ENCODE assay signal across 9 cellular contexts in the genomic region with DNA sequence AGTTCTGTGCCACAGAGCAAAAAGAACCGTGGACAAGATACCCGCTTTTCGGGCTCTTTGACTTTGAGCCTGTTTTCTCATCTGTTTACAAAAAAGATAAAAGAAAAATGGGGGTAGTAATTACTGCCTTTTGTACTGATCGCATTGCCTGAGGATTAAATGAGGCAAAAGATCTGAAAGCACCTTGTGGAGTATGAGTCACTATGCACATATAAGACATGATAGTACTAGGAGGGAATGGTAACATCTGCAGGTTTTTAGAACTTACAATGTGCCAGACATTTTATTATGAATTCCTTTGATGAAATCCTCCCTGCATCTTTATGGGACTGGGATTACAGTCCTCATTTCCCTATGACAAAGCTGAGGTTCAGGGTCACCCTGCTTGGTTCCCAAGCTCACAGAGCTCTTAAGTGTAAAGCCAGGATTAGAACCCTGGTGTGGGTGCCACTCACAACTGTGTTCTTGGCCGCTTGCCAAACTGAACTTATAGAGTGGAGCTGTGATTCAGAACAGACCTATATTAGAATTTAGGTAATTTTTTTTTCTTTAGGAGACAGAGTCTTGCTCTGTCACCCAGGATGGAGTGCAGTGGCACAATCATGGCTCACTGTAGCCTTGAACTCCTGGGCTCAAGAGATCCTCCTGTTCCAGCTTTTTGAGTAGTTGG. TPM values are rescaled to one million over a fixed set of nuclear protein-coding genes. Genes with fewer than 3 reads are reported as not detected.
DNase-seq lines count a peak whose midpoint lies in the region; ATAC-seq and TF ChIP-seq lines count a peak whose summit lies in the region.
"Had no signal": no experiment of that assay in that cellular context is flagged by ENCODE, and none has a peak within 500 bp of the region (broad histone marks: within the 10 kb centered on the region; RNA-seq: fewer than 3 reads in every experiment).

No MANE protein-coding gene starts in this region.

- no peak for TF ChIP-seq POLR2A in IMR-90 (IDR thresholded peaks at IDR 0.05; ENCODE audit: low read depth, low read length)

- H2AFZ ChIP-seq in IMR-90 (replicated peaks; ENCODE audit: low read length, poor library complexity): no peak overlapping the region

- no peaks in the 10 kb centered on the region for H3K36me3 ChIP-seq in IMR-90 (ENCODE audit: control insufficient read depth, insufficient read depth, low read length)

- peaks cover 16% of the 10 kb centered on the region for H3K9me1 ChIP-seq in IMR-90 (ENCODE audit: insufficient read depth, low read length)

- H3K9ac ChIP-seq in IMR-90 (ENCODE audit: low read depth, low read length): no peak overlapping the region

- no CpG with 5 or more reads among the region's 5 CpGs for WGBS in IMR-90 (ENCODE audit: extremely low coverage in 2 of 2, insufficient read length in 1 of 2), 2 experiments

- no peak overlapping the region for H3K14ac ChIP-seq in IMR-90 (replicated peaks; ENCODE audit: low read depth, low read length)

- no TSS peak for BruUV-seq in IMR-90 (replicated peaks; lab: Mats Ljungman, UMichigan)

- H4K8ac ChIP-seq in IMR-90 (ENCODE audit: low read depth in 2 of 2, low read length in 2 of 2): no peak overlapping the region

- peak; percentile 37 for DNase-seq in IMR-90
- DNase-seq in activated CD4-positive, alpha-beta T cell treated with anti-CD3 and anti-CD28 coated beads for 4 hours: peak; percentile 59 to 62
- peak; percentile 62 for DNase-seq in epithelial cell of esophagus (ENCODE audit: low read depth)
- DNase-seq in stimulated activated effector memory CD8-positive, alpha-beta T cell treated with anti-CD3 and anti-CD28 coated beads, Interleukin-12 subunit alpha, Interleukin-12 subunit beta, amount 100 ng/mL, for 72 hours (ENCODE audit: low spot score in 2 of 2): peak in 1 of 2 donors; percentile 17
- no peak for DNase-seq in kidney glomerular epithelial cell (lab: John Stamatoyannopoulos, UW)
- no peak for DNase-seq in NCI-H1930 (lab: John Stamatoyannopoulos, UW)
- no peak for DNase-seq in NCI-H2107 (lab: John Stamatoyannopoulos, UW)
- DNase-seq in RKO (ENCODE audit: low spot score): no peak

- no peak for TF ChIP-seq RAD21 in IMR-90 (IDR thresholded peaks at IDR 0.05; ENCODE audit: low read length)

- no peak overlapping the region for H2AK9ac ChIP-seq in IMR-90 (replicated peaks; ENCODE audit: low read depth, low read length, poor library complexity)

- H3K27ac Mint-ChIP-seq in stimulated activated effector memory CD8-positive, alpha-beta T cell treated with anti-CD3 and anti-CD28 coated beads, Interleukin-12 subunit alpha, Interleukin-12 subunit beta, amount 100 ng/mL, for 72 hours: no peak overlapping the region

- H3K56ac ChIP-seq in IMR-90 (ENCODE audit: extremely low read depth, insufficient read depth, low read length): no peak overlapping the region

- no peak overlapping the region for H3K27ac ChIP-seq in IMR-90 (ENCODE audit: insufficient read depth, low read length)

- intact Hi-C loops in IMR-90 (cut with micrococcal nuclease): no loop called here

- H3K4me3 Mint-ChIP-seq in stimulated activated effector memory CD8-positive, alpha-beta T cell treated with anti-CD3 and anti-CD28 coated beads, Interleukin-12 subunit alpha, Interleukin-12 subunit beta, amount 100 ng/mL, for 72 hours: peak overlapping the region; percentile 84

- no peak overlapping the region for H2BK5ac ChIP-seq in IMR-90 (ENCODE audit: low read depth, low read length, poor library complexity, severe bottlenecking)

- H3K9me3 ChIP-seq in IMR-90 (ENCODE audit: control insufficient read depth, insufficient read depth, low read length): no peaks in the 10 kb centered on the region

- dilution Hi-C loops in IMR-90 (cut with HindIII; ENCODE audit: low sequenced_read_pairs, unreplicated experiment): no loop called here

- in situ Hi-C loops in IMR-90 (cut with MboI; ENCODE audit: low sequenced_read_pairs): no loop called here

- H3K4me2 ChIP-seq in IMR-90 (ENCODE audit: low read depth, low read length): no peak overlapping the region; the same call in 1 of the 2 replicates

- no peaks in the 10 kb centered on the region for H3K27me3 ChIP-seq in IMR-90 (ENCODE audit: control insufficient read depth, insufficient read depth, low read length)

- H3K36me3 Mint-ChIP-seq in stimulated activated effector memory CD8-positive, alpha-beta T cell treated with anti-CD3 and anti-CD28 coated beads, Interleukin-12 subunit alpha, Interleukin-12 subunit beta, amount 100 ng/mL, for 72 hours: no peaks in the 10 kb centered on the region
- H3K36me3 Mint-ChIP-seq: IgD-negative memory B cell had no signal

- peaks cover 18% of the 10 kb centered on the region for H3K4me1 Mint-ChIP-seq in stimulated activated effector memory CD8-positive, alpha-beta T cell treated with anti-CD3 and anti-CD28 coated beads, Interleukin-12 subunit alpha, Interleukin-12 subunit beta, amount 100 ng/mL, for 72 hours

- H3K4ac ChIP-seq in IMR-90 (ENCODE audit: low read depth, low read length): no peak overlapping the region

- H2BK15ac ChIP-seq in IMR-90 (ENCODE audit: low read depth, low read length): no peak overlapping the region

- H2AK5ac ChIP-seq in IMR-90 (ENCODE audit: low read depth, low read length): no peak overlapping the region

- no peak overlapping the region for H3K23ac ChIP-seq in IMR-90 (ENCODE audit: low read depth, low read length)

- no peak overlapping the region for H2BK20ac ChIP-seq in IMR-90 (ENCODE audit: low read depth, low read length)

- CTCF ChIA-PET in IMR-90 (lab: Yijun Ruan, JAX): no interaction called here

- TF ChIP-seq CTCF in IMR-90 (conservative IDR thresholded peaks at IDR 0.05; ENCODE audit: low read depth, low read length) (no peak), epithelial cell of esophagus (IDR thresholded peaks at IDR 0.05; ENCODE audit: insufficient read depth, low read depth, low read length, missing control alignments) (no peak)

- peaks cover 11% of the 10 kb centered on the region for H3K4me1 ChIP-seq in IMR-90 (ENCODE audit: control insufficient read depth, insufficient read depth, low read length)

- no peak overlapping the region for H3K18ac ChIP-seq in IMR-90 (ENCODE audit: low read depth, low read length)

- no peak overlapping the region for H3K4me3 ChIP-seq in IMR-90 (ENCODE audit: insufficient read depth, low read depth, low read length)
- no peak overlapping the region for H3K4me3 ChIP-seq in epithelial cell of esophagus (ENCODE audit: low read length)

- H2BK120ac ChIP-seq in IMR-90 (ENCODE audit: low read depth, low read length): no peak overlapping the region

- H4K5ac ChIP-seq in IMR-90 (ENCODE audit: low read depth, low read length): no peak overlapping the region

- H3K9me3 Mint-ChIP-seq in stimulated activated effector memory CD8-positive, alpha-beta T cell treated with anti-CD3 and anti-CD28 coated beads, Interleukin-12 subunit alpha, Interleukin-12 subunit beta, amount 100 ng/mL, for 72 hours: no peaks in the 10 kb centered on the region

- POLR2A ChIA-PET in IMR-90 (lab: Charles Lee; ENCODE audit: unreplicated experiment): no interaction called here

- no peaks in the 10 kb centered on the region; the same call in 1 of the 2 replicates for H4K20me1 ChIP-seq in IMR-90 (ENCODE audit: insufficient read depth, low read length)

- no peak overlapping the region for H4K91ac ChIP-seq in IMR-90 (ENCODE audit: insufficient read depth, low read depth, low read length)

- H3K79me1 ChIP-seq in IMR-90 (ENCODE audit: low read depth in 1 of 2, low read length in 2 of 2): peaks cover 0 to 25% of the 10 kb centered on the region in 2 experiments; a peak in 3 of 4 replicates

- no peak for ATAC-seq in IMR-90 (ENCODE audit: low read depth)
- peak; percentile 65 for ATAC-seq in stimulated activated effector memory CD8-positive, alpha-beta T cell treated with anti-CD3 and anti-CD28 coated beads, Interleukin-12 subunit alpha, Interleukin-12 subunit beta, amount 100 ng/mL, for 72 hours

TF ChIP-seq in IMR-90, 13 proteins besides CTCF, POLR2A, EP300 and RAD21:
- no peak for TF ChIP-seq FOS (IDR thresholded peaks at IDR 0.05; ENCODE audit: low read depth, low read length)
- TF ChIP-seq CEBPB (IDR thresholded peaks at IDR 0.05; ENCODE audit: low read depth, low read length): no peak
- TF ChIP-seq NFE2L2 (IDR thresholded peaks at IDR 0.05; ENCODE audit: low read depth, low read length): no peak
- TF ChIP-seq BHLHE40 (IDR thresholded peaks at IDR 0.05; ENCODE audit: low read depth, low read length): no peak
- no peak for TF ChIP-seq MAZ (IDR thresholded peaks at IDR 0.05; ENCODE audit: borderline replicate concordance, low read depth, low read length)
- no peak for TF ChIP-seq CHD1 (IDR thresholded peaks at IDR 0.05; ENCODE audit: low read depth, low read length)
- no peak for TF ChIP-seq USF2 (IDR thresholded peaks at IDR 0.05; ENCODE audit: low read depth, low read length)
- TF ChIP-seq, protein P1, sequence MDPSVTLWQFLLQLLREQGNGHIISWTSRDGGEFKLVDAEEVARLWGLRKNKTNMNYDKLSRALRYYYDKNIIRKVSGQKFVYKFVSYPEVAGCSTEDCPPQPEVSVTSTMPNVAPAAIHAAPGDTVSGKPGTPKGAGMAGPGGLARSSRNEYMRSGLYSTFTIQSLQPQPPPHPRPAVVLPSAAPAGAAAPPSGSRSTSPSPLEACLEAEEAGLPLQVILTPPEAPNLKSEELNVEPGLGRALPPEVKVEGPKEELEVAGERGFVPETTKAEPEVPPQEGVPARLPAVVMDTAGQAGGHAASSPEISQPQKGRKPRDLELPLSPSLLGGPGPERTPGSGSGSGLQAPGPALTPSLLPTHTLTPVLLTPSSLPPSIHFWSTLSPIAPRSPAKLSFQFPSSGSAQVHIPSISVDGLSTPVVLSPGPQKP (IDR thresholded peaks at IDR 0.05; ENCODE audit: borderline replicate concordance, low read depth, low read length): no peak
- TF ChIP-seq MAFK (IDR thresholded peaks at IDR 0.05; ENCODE audit: low read depth, low read length): no peak
- no peak for TF ChIP-seq SMC3 (IDR thresholded peaks at IDR 0.05; ENCODE audit: low read depth, low read length)
- no peak for TF ChIP-seq MXI1 (IDR thresholded peaks at IDR 0.05; ENCODE audit: borderline replicate concordance, low read depth, low read length)
- TF ChIP-seq RCOR1 (IDR thresholded peaks at IDR 0.05; ENCODE audit: insufficient replicate concordance, low read length): no peak
- TF ChIP-seq RFX5 (IDR thresholded peaks at IDR 0.05; ENCODE audit: low read depth, low read length): no peak

RNA-seq across cellular contexts. Expression of gene DISC1, which starts 1.8 kb away (rescaled TPM):
- 6.1 and 7.0 TPM in 2 replicates for total RNA-seq in IMR-90 (2012; rRNA removed)
- 1.8 and 2.2 TPM in 2 replicates for polyA plus RNA-seq in IMR-90 (2012; rRNA removed)
- polyA plus RNA-seq in IMR-90 (2012; cell fraction: cytosol; rRNA removed): 1.1 and 1.7 TPM in 2 replicates
- polyA plus RNA-seq in IMR-90 (2012; cell fraction: nucleus; rRNA removed; ENCODE audit: low replicate concordance): 3.9 and 6.5 TPM in 2 replicates

Comparison
In these comparisons a context has a peak if more than half of its experiments do, and no peak if none do; other contexts are left out.
1. DNase-seq: peak in IMR-90 (single experiment), activated CD4-positive, alpha-beta T cell treated with anti-CD3 and anti-CD28 coated beads for 4 hours (2 of 2) and epithelial cell of esophagus (single experiment); none in kidney glomerular epithelial cell (single experiment), NCI-H1930 (0 of 2), NCI-H2107 (single experiment) and RKO (single experiment).